In genomic region chr15:78616506-78616905, GRCh38 we compare ENCODE assay signal across 27 cellular contexts. TPM values are rescaled to one million over a fixed set of nuclear protein-coding genes. Genes with fewer than 3 reads are reported as not detected.
A peak's percentile ranks its signal among the peaks of the same experiment; 100 is the strongest.
DNase-seq lines count a peak whose midpoint lies in the region; ATAC-seq and TF ChIP-seq lines count a peak whose summit lies in the region.
"Had no signal": no experiment of that assay in that cellular context is flagged by ENCODE, and none has a peak within 500 bp of the region (broad histone marks: within the 10 kb centered on the region; RNA-seq: fewer than 3 reads in every experiment).

No MANE protein-coding gene starts in this region.

- H2AK5ac ChIP-seq in H9 (ENCODE audit: insufficient read length, low read length), result no peak overlapping the region

- H2BK120ac ChIP-seq in H9 (ENCODE audit: low read depth, low read length, poor library complexity, severe bottlenecking), result no peak overlapping the region

- no CpG with 5 or more reads among the region's 2 CpGs for WGBS in H9 (ENCODE audit: extremely low coverage, insufficient read length, low lambda C conversion rate)
- WGBS in spleen, 5 donors, result 78 to 100% (median 91%) methylated on average over 2 of the region's 2 CpGs

- H3K4me1 ChIP-seq in H9 (ENCODE audit: insufficient read depth, low read length), result no peaks in the 10 kb centered on the region
- H3K4me1 ChIP-seq in spleen, result peaks cover 10 to 25% (median 19%) of the 10 kb centered on the region in 6 donors

- no peak overlapping the region for H2AFZ ChIP-seq in H9 (ENCODE audit: low read length)

- H4K5ac ChIP-seq in H9 (ENCODE audit: insufficient read length, low read depth, low read length), result no peak overlapping the region

- no peak overlapping the region for H2BK15ac ChIP-seq in H9 (ENCODE audit: low read depth, low read length)

- H3K27me3 ChIP-seq in H9 (ENCODE audit: insufficient read depth, low read length) (peaks cover 6% of the 10 kb centered on the region; the same call in 1 of the 2 replicates), spleen (replicated peaks in 1 of 7) (peaks cover 0 to 34% (median 31%) of the 10 kb centered on the region in 7 donors)

- H3K9me3 ChIP-seq in H9 (ENCODE audit: control insufficient read depth, low read depth, low read length), result no peaks in the 10 kb centered on the region
- H3K9me3 ChIP-seq in spleen, result no peaks in the 10 kb centered on the region
- H3K9me3 ChIP-seq: A549; BLaER1 treated with 17β-estradiol and CSF1 and Interleukin-3, amounts not matched to agents 10 nM and 100 nM; SJSA1 had no signal

- H3K4me3 ChIP-seq in spleen, result no peak overlapping the region
- H3K4me3 ChIP-seq: A549; BLaER1 treated with 17β-estradiol and CSF1 and Interleukin-3, amounts not matched to agents 10 nM and 100 nM; SJSA1 had no signal

- H4K20me1 ChIP-seq in H9 (ENCODE audit: control insufficient read depth, insufficient read depth, insufficient read length), result no peaks in the 10 kb centered on the region

- H3K36me3 Mint-ChIP-seq in H9 (ENCODE audit: insufficient read depth in 1 of 3, low read depth in 3 of 3) (no peaks in the 10 kb centered on the region; a peak in 1 of 7 replicates), glutamatergic neuron (ENCODE audit: unreplicated experiment) (peaks cover 14% of the 10 kb centered on the region)
- H3K36me3 Mint-ChIP-seq: IgD-negative memory B cell had no signal

- no peak overlapping the region for H3K18ac ChIP-seq in H9 (ENCODE audit: insufficient read length, low read depth, low read length)

- no peak overlapping the region for H3K9ac ChIP-seq in H9 (ENCODE audit: extremely low read depth, insufficient read length, low read length)
- H3K9ac ChIP-seq: BLaER1 treated with 17β-estradiol and CSF1 and Interleukin-3, amounts not matched to agents 10 nM and 100 nM; KMS-11 had no signal

- H3K27ac ChIP-seq in H9 (ENCODE audit: insufficient read length, low read depth, low read length), result no peak overlapping the region
- no peak overlapping the region for H3K27ac ChIP-seq in spleen
- H3K27ac ChIP-seq: A549; BLaER1 treated with 17β-estradiol and CSF1 and Interleukin-3, amounts not matched to agents 10 nM and 100 nM; HL-60; KMS-11; SJSA1 had no signal

- H3K4me1 Mint-ChIP-seq in H9, result peaks cover 8 to 18% of the 10 kb centered on the region in 2 experiments
- peaks cover 22% of the 10 kb centered on the region for H3K4me1 Mint-ChIP-seq in glutamatergic neuron (ENCODE audit: low read depth, unreplicated experiment)

- no peak overlapping the region for H3K4me2 ChIP-seq in H9 (ENCODE audit: insufficient read depth, insufficient read length, low read length)
- H3K4me2 ChIP-seq: A549, KMS-11 had no signal

- ATAC-seq in GM21423 (IDR thresholded peaks at IDR 0.05; ENCODE audit: unreplicated experiment), result no peak
- ATAC-seq in GM18502 (IDR thresholded peaks at IDR 0.05; ENCODE audit: poor library complexity, unreplicated experiment), result no peak
- ATAC-seq: A549, PC-3, Right ventricle myocardium inferior had no signal

- H3K36me3 ChIP-seq in spleen, result no peaks in the 10 kb centered on the region
- H3K36me3 ChIP-seq: BLaER1 treated with 17β-estradiol and CSF1 and Interleukin-3, amounts not matched to agents 10 nM and 100 nM; SJSA1 had no signal

- no peak overlapping the region for H3K56ac ChIP-seq in H9 (ENCODE audit: insufficient read length, low read depth, low read length)

- H3K27me3 Mint-ChIP-seq in H9 (ENCODE audit: low read depth) (peaks cover 27% of the 10 kb centered on the region), glutamatergic neuron (ENCODE audit: unreplicated experiment) (peaks cover 22% of the 10 kb centered on the region)

- H2BK5ac ChIP-seq in H9 (ENCODE audit: insufficient read length, low read length), result no peak overlapping the region

- H2BK12ac ChIP-seq in H9 (ENCODE audit: insufficient read length, low read depth, low read length), result no peak overlapping the region

- DNase-seq in D341Med (ENCODE audit: low spot score) (peak; percentile 9), H9 (peak; percentile 9), glutamatergic neuron (no peak), spleen (peak; percentile 42), NCI-H187 treated with DMSO at 0.1 percent for 48 hours (lab: John Stamatoyannopoulos, UW) (no peak)
- DNase-seq: AML-193; DMS53; MM.1S; NCI-H1417; NCI-H1694; NCI-H2081; NCI-H345; NCI-H510A treated with DMSO at 0.1 percent for 48 hours; NCI-H748 treated with DMSO at 0.1 percent for 48 hours; NK-92 treated with Interleukin-12 subunit alpha and Interleukin-12 subunit beta, amount 100 ng/mL, for 24 hours; PC-3 had no signal

- no peaks in the 10 kb centered on the region for H3K79me2 ChIP-seq in H9 (ENCODE audit: insufficient read depth, low read length)

- H3K23me2 ChIP-seq in H9 (ENCODE audit: insufficient read length, low read depth, low read length, poor library complexity, severe bottlenecking), result peaks cover 10% of the 10 kb centered on the region

- H3K79me1 ChIP-seq in H9 (ENCODE audit: insufficient read depth, low read depth, low read length, poor library complexity, severe bottlenecking), result no peaks in the 10 kb centered on the region

- no peak overlapping the region for H3T11ph ChIP-seq in H9 (ENCODE audit: low read length)

- H4K8ac ChIP-seq in H9 (replicated peaks; ENCODE audit: insufficient read length, low read depth, low read length), result no peak overlapping the region

- TF ChIP-seq POLR2A in spleen (IDR thresholded peaks at IDR 0.05), result no peak

- H2BK20ac ChIP-seq in H9 (ENCODE audit: low read depth, low read length, poor library complexity, severe bottlenecking), result no peak overlapping the region

- TF ChIP-seq CTCF in H9 (conservative IDR thresholded peaks at IDR 0.05) (no peak), glutamatergic neuron (IDR thresholded peaks at IDR 0.05; ENCODE audit: partially characterized antibody, unreplicated experiment) (no peak), spleen (IDR thresholded peaks at IDR 0.05 in 8 of 11, conservative IDR thresholded peaks at IDR 0.05 in 3 of 11) (no peak)

- H3K23ac ChIP-seq in H9 (ENCODE audit: insufficient read length, low read depth, low read length), result no peak overlapping the region

- H3K27ac Mint-ChIP-seq in H9 (no peak overlapping the region), glutamatergic neuron (ENCODE audit: unreplicated experiment) (peak overlapping the region; percentile 22)
- H3K27ac Mint-ChIP-seq: CD4-positive, alpha-beta T cell; IgD-negative memory B cell had no signal

- no peak overlapping the region for H4K91ac ChIP-seq in H9 (ENCODE audit: insufficient read length, low read depth, low read length)

- intact Hi-C loops in spleen (cut with DNase I; ENCODE audit: low total_unique reads), result no loop called here

- H3K9me3 Mint-ChIP-seq in H9, result peaks cover 6% of the 10 kb centered on the region in 2 experiments; a peak in 3 of 5 replicates
- peaks cover 20% of the 10 kb centered on the region for H3K9me3 Mint-ChIP-seq in glutamatergic neuron (ENCODE audit: unreplicated experiment)
- H3K9me3 Mint-ChIP-seq: CD4-positive, alpha-beta T cell; IgD-negative memory B cell had no signal

- no peak overlapping the region for H3K14ac ChIP-seq in H9 (ENCODE audit: insufficient read depth, low read length)

- H3K4me3 Mint-ChIP-seq in H9, result no peak overlapping the region
- H3K4me3 Mint-ChIP-seq in glutamatergic neuron (ENCODE audit: unreplicated experiment), result peak overlapping the region; percentile 1
- H3K4me3 Mint-ChIP-seq: CD4-positive, alpha-beta T cell; IgD-negative memory B cell had no signal

- no peak overlapping the region for H3K4ac ChIP-seq in H9 (ENCODE audit: low read depth, low read length)

RNA-seq across cellular contexts. Expression of gene CHRNA3, which starts 4.3 kb away (rescaled TPM):
- total RNA-seq in H9 (2021) (0.81 and 1.1 TPM in 2 replicates), glutamatergic neuron (ENCODE audit: unreplicated experiment) (208 TPM), spleen (under 1 TPM in 5 of 7 donors, not detected in 2; 0.23 to 0.66 (median 0.46) TPM)
- 1 to 10 TPM in 1 of 3 donors, under 1 TPM in 2; 0.48 to 1.6 (median 0.74) TPM for polyA plus RNA-seq in spleen
- total RNA-seq: CD4-positive, alpha-beta T cell; PC-3; SJSA1 had no signal
- polyA plus RNA-seq: IgD-negative memory B cell had no signal

RNA-seq across cellular contexts. Expression of gene CHRNB4, which starts 24.5 kb away (rescaled TPM):
- 1.9 TPM in 2 replicates for total RNA-seq in H9 (2021)
- total RNA-seq in glutamatergic neuron (ENCODE audit: unreplicated experiment), result 71.6 TPM
- 1 to 10 TPM in 1 of 7 donors, under 1 TPM in 6; 0.17 to 1.1 (median 0.28) TPM for total RNA-seq in spleen
- polyA plus RNA-seq in spleen, result under 1 TPM; 0.07 to 0.22 (median 0.12) TPM
- total RNA-seq: CD4-positive, alpha-beta T cell; G401; PC-3; Right ventricle myocardium inferior; SJSA1 had no signal
- polyA plus RNA-seq: IgD-negative memory B cell had no signal

RNA-seq across cellular contexts. Expression of gene CHRNA5, which starts 51.2 kb away (rescaled TPM):
- total RNA-seq in H9 (2021) (16.5 and 21.6 TPM in 2 replicates), glutamatergic neuron (ENCODE audit: unreplicated experiment) (55.3 TPM), spleen (1 to 10 TPM in 2 of 7 donors, under 1 TPM in 5; 0.39 to 2.2 (median 0.64) TPM)
- polyA plus RNA-seq in spleen, result under 1 TPM; 0.11 to 0.24 (median 0.19) TPM

Comparison
In these comparisons a context has a peak if more than half of its experiments do, and no peak if none do; other contexts are left out.
1. DNase-seq: peak in D341Med (single experiment), H9 (single experiment) and spleen (single experiment); none in glutamatergic neuron (single experiment) and NCI-H187 treated with DMSO at 0.1 percent for 48 hours (single experiment).
2. RNA of gene CHRNA3, which starts 4.3 kb away (total RNA-seq): 208 TPM in glutamatergic neuron (single experiment); 0.81 to 1.1 TPM in H9 and 0.23 to 0.66 TPM in spleen; every median in the first group is over 10 times any median in the second.
3. RNA of gene CHRNB4, which starts 24.5 kb away (total RNA-seq): 71.6 TPM in glutamatergic neuron (single experiment); 1.9 TPM in H9 and 0.17 to 1.1 TPM in spleen; every median in the first group is over 10 times any median in the second.